In the genomic region with DNA sequence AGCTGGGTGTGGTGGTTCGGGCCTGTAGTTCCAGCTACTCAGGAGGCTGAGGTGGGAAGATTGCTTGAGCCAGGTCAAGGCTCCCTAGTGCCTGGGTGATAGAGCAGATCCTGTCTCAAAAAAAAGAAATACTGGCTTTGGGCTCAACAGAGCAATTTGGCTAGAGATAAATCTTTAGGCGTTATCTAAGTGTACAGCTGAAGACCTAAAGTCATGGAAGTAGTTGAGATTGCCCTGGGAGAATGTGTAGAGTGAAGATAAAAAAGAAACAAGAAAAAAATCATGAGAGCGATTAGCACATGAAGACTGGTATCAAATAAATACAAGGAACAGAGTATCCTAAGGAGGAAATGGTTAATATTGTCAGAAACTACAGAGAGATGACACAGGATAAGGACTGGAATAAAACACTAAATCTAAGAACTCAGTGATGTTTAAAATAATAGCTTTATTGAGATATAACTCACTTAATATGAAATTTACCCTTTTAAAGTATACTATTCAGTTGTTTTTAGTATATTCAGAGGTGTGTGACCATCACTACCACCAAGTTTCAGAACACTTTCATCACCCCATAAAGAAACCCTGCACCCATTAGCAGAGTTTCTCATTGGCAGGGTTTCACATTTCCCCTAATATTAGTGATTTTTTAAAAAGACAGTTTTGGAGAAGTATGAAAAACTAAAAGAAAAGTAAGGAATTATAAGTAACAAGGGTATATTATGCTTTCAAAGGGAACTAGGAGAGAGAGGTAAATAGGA, we compare ENCODE assay signal across 20 cellular contexts.
"Had no signal": no experiment of that assay in that cellular context is flagged by ENCODE, and none has a peak within 500 bp of the region (broad histone marks: within the 10 kb centered on the region; RNA-seq: fewer than 3 reads in every experiment).

No MANE protein-coding gene starts in this region.

- H3K4me3 Mint-ChIP-seq: activated CD8-positive, alpha-beta T cell treated with anti-CD3 and anti-CD28 coated beads, Interleukin-2, amount 10 ng/mL, durations not matched to agents 7 days and 5 days; activated naive CD4-positive, alpha-beta T cell treated with anti-CD3 and anti-CD28 coated beads, Interleukin-2, amount 10 ng/mL, durations not matched to agents 7 days and 5 days; brain; effector memory CD8-positive, alpha-beta T cell; immature natural killer cell; naive thymus-derived CD8-positive, alpha-beta T cell; stimulated activated memory B cell treated with anti-CD40 and anti-IgM and Interleukin-4, amounts not matched to agents 10 μg/mL and 1 μg/mL and 100 μg/mL, for 72 hours had no signal

- H3K27ac ChIP-seq: psoas muscle, right lobe of liver, spleen, upper lobe of left lung, WERI-Rb-1 had no signal

- H3K27me3 ChIP-seq: right lobe of liver, spleen, upper lobe of left lung had no signal

- H3K4me1 Mint-ChIP-seq: activated naive CD4-positive, alpha-beta T cell treated with anti-CD3 and anti-CD28 coated beads, Interleukin-2, amount 10 ng/mL, durations not matched to agents 7 days and 5 days had no signal

- H3K27me3 Mint-ChIP-seq: activated naive CD4-positive, alpha-beta T cell treated with anti-CD3 and anti-CD28 coated beads, Interleukin-2, amount 10 ng/mL, durations not matched to agents 7 days and 5 days; brain; effector memory CD8-positive, alpha-beta T cell; naive thymus-derived CD8-positive, alpha-beta T cell; stimulated activated memory B cell treated with anti-CD40 and anti-IgM and Interleukin-4, amounts not matched to agents 10 μg/mL and 1 μg/mL and 100 μg/mL, for 72 hours had no signal

- H3K4me1 ChIP-seq: right lobe of liver had no signal

- H3K9me3 ChIP-seq: mucosa of descending colon, psoas muscle, right lobe of liver, spleen, upper lobe of left lung had no signal

- ATAC-seq: activated CD8-positive, alpha-beta T cell treated with anti-CD3 and anti-CD28 coated beads, Interleukin-2, amount 10 ng/mL, durations not matched to agents 7 days and 5 days; effector memory CD8-positive, alpha-beta T cell; left cardiac atrium; mucosa of descending colon; naive thymus-derived CD8-positive, alpha-beta T cell; psoas muscle; right lobe of liver; stimulated activated memory B cell treated with anti-CD40 and anti-IgM and Interleukin-4, amounts not matched to agents 10 μg/mL and 1 μg/mL and 100 μg/mL, for 72 hours had no signal

- DNase-seq: activated CD4-positive, alpha-beta T cell treated with anti-CD3 and anti-CD28 coated beads for 48 hours; activated CD8-positive, alpha-beta memory T cell treated with anti-CD3 and anti-CD28 coated beads, Interleukin-2, amount 50 U/mL, for 48 hours; activated CD8-positive, alpha-beta T cell treated with anti-CD3 and anti-CD28 coated beads, Interleukin-2, amount 10 ng/mL, durations not matched to agents 7 days and 5 days; activated naive CD4-positive, alpha-beta T cell treated with anti-CD3 and anti-CD28 coated beads, Interleukin-2, amount 10 ng/mL, durations not matched to agents 7 days and 5 days; effector memory CD8-positive, alpha-beta T cell; immature natural killer cell; left cardiac atrium; mucosa of descending colon; naive thymus-derived CD8-positive, alpha-beta T cell; occipital lobe; psoas muscle; right lobe of liver; spleen; stimulated activated CD4-positive, alpha-beta T cell treated with anti-CD3 and anti-CD28 coated beads, Interleukin-1b, Interleukin-23, amount 100 ng/mL, for 48 hours; substantia nigra; SW 1271; upper lobe of left lung; WERI-Rb-1 had no signal

- H3K27ac Mint-ChIP-seq: activated CD8-positive, alpha-beta T cell treated with anti-CD3 and anti-CD28 coated beads, Interleukin-2, amount 10 ng/mL, durations not matched to agents 7 days and 5 days; activated naive CD4-positive, alpha-beta T cell treated with anti-CD3 and anti-CD28 coated beads, Interleukin-2, amount 10 ng/mL, durations not matched to agents 7 days and 5 days; brain; stimulated activated memory B cell treated with anti-CD40 and anti-IgM and Interleukin-4, amounts not matched to agents 10 μg/mL and 1 μg/mL and 100 μg/mL, for 72 hours had no signal

- H3K9me3 Mint-ChIP-seq: activated naive CD4-positive, alpha-beta T cell treated with anti-CD3 and anti-CD28 coated beads, Interleukin-2, amount 10 ng/mL, durations not matched to agents 7 days and 5 days; effector memory CD8-positive, alpha-beta T cell; immature natural killer cell; naive thymus-derived CD8-positive, alpha-beta T cell; stimulated activated memory B cell treated with anti-CD40 and anti-IgM and Interleukin-4, amounts not matched to agents 10 μg/mL and 1 μg/mL and 100 μg/mL, for 72 hours had no signal
